In genomic region chr16:89072216-89073130, GRCh38 we compare ENCODE assay signal across 16 cellular contexts. TPM values are rescaled to one million over a fixed set of nuclear protein-coding genes. Genes with fewer than 3 reads are reported as not detected.
DNase-seq lines count a peak whose midpoint lies in the region; ATAC-seq, FAIRE-seq and TF ChIP-seq lines count a peak whose summit lies in the region.
"Had no signal": no experiment of that assay in that cellular context is flagged by ENCODE, and none has a peak within 500 bp of the region (broad histone marks: within the 10 kb centered on the region; RNA-seq: fewer than 3 reads in every experiment).

No MANE protein-coding gene starts in this region.

- no peaks in the 10 kb centered on the region for H3K36me3 ChIP-seq in SK-N-MC (ENCODE audit: insufficient read depth, low read length)
- H3K36me3 ChIP-seq: uterus had no signal

- no peaks in the 10 kb centered on the region for H3K36me3 Mint-ChIP-seq in type B pancreatic cell
- H3K36me3 Mint-ChIP-seq: brain had no signal

- H3K9ac ChIP-seq in SK-N-MC (ENCODE audit: insufficient read length) = no peak overlapping the region

- peak overlapping the region; percentile 62 for H3K4me3 Mint-ChIP-seq in type B pancreatic cell
- H3K4me3 Mint-ChIP-seq: activated CD4-positive, alpha-beta memory T cell treated with anti-CD3 and anti-CD28 coated beads, Interleukin-2, amount 10 ng/mL, durations not matched to agents 7 days and 5 days had no signal

- H3K9me3 ChIP-seq in right cardiac atrium (ENCODE audit: control insufficient read depth, low read length) (no peaks in the 10 kb centered on the region), SK-N-MC (ENCODE audit: low read depth, low read length) (no peaks in the 10 kb centered on the region)
- H3K9me3 ChIP-seq: uterus had no signal

- no peaks in the 10 kb centered on the region for H3K27me3 ChIP-seq in right cardiac atrium (ENCODE audit: control insufficient read depth, insufficient read depth)
- H3K27me3 ChIP-seq: uterus had no signal

- H3K4me1 Mint-ChIP-seq in type B pancreatic cell (ENCODE audit: unreplicated experiment) = peaks cover 8% of the 10 kb centered on the region
- H3K4me1 Mint-ChIP-seq: activated CD4-positive, alpha-beta memory T cell treated with anti-CD3 and anti-CD28 coated beads, Interleukin-2, amount 10 ng/mL, durations not matched to agents 7 days and 5 days had no signal

- H3K27ac ChIP-seq in right cardiac atrium (ENCODE audit: low read length) (no peak overlapping the region), SK-N-MC (no peak overlapping the region)
- H3K27ac ChIP-seq: uterus had no signal

- intact Hi-C loops in Right ventricle myocardium superior (cut with DNase I) (no loop called here), right cardiac atrium (cut with DNase I) (no loop called here)

- H3K9me3 Mint-ChIP-seq in type B pancreatic cell = no peaks in the 10 kb centered on the region

- no peak for FAIRE-seq in urothelium cell line (lab: Jason Lieb, UNC)
- FAIRE-seq: GM19239, RCC 7860 had no signal

- H3K27me3 Mint-ChIP-seq in type B pancreatic cell = no peaks in the 10 kb centered on the region
- H3K27me3 Mint-ChIP-seq: activated CD4-positive, alpha-beta memory T cell treated with anti-CD3 and anti-CD28 coated beads, Interleukin-2, amount 10 ng/mL, durations not matched to agents 7 days and 5 days had no signal

- peak overlapping the region; percentile 82 for H3K27ac Mint-ChIP-seq in type B pancreatic cell
- H3K27ac Mint-ChIP-seq: activated CD4-positive, alpha-beta memory T cell treated with anti-CD3 and anti-CD28 coated beads, Interleukin-2, amount 10 ng/mL, durations not matched to agents 7 days and 5 days had no signal

- ATAC-seq in Right ventricle myocardium superior (ENCODE audit: poor library complexity) (peak; percentile 81), right cardiac atrium (no peak), GM18861 (IDR thresholded peaks at IDR 0.05; ENCODE audit: unreplicated experiment) (no peak)

- DNase-seq in Right ventricle myocardium superior = no peak
- DNase-seq in right cardiac atrium = no peak
- no peak for DNase-seq in SK-N-MC (ENCODE audit: low read depth, low spot score)
- peak; percentile 12 for DNase-seq in iris pigment epithelial cell (ENCODE audit: low read depth)
- no peak for DNase-seq in type B pancreatic cell (ENCODE audit: extremely low spot score, unreplicated experiment)
- DNase-seq in globus pallidus (ENCODE audit: low spot score) = no peak
- no peak for DNase-seq in urothelium cell line (ENCODE audit: low spot score)
- DNase-seq: activated CD4-positive, alpha-beta memory T cell treated with anti-CD3 and anti-CD28 coated beads, Interleukin-2, amount 10 ng/mL, durations not matched to agents 7 days and 5 days; activated gamma-delta T cell treated with Interleukin-2 at 50 U/mL for 16 hours; NCI-H446; T-helper 9 cell; uterus had no signal

- H3K4me3 ChIP-seq in right cardiac atrium (ENCODE audit: low read length) (no peak overlapping the region), SK-N-MC (peak overlapping the region; percentile 42)
- H3K4me3 ChIP-seq: uterus had no signal

- WGBS in right cardiac atrium = 63% methylated on average over 34 of the region's 34 CpGs

- no peaks in the 10 kb centered on the region for H3K4me1 ChIP-seq in right cardiac atrium (ENCODE audit: control insufficient read depth, insufficient read depth, low read length)
- H3K4me1 ChIP-seq: uterus had no signal

- TF ChIP-seq CTCF in type B pancreatic cell (conservative IDR thresholded peaks at IDR 0.05) = no peak

RNA-seq across cellular contexts. Expression of gene ACSF3, which starts 21.2 kb away (rescaled TPM):
- 15.5 TPM for total RNA-seq in Right ventricle myocardium superior
- 10 to 100 TPM; 13.9 to 22.4 (median 16.7) TPM for total RNA-seq in right cardiac atrium
- 16.4 TPM for polyA plus RNA-seq in right cardiac atrium
- total RNA-seq in type B pancreatic cell (ENCODE audit: low replicate concordance) = 23.6 and 29.0 TPM in 2 replicates
